17 cellular contexts compared by ENCODE assay signal in genomic region chr15:71755571-71755970, GRCh38. TPM values are rescaled to one million over a fixed set of nuclear protein-coding genes. Genes with fewer than 3 reads are reported as not detected.
DNase-seq lines count a peak whose midpoint lies in the region; ATAC-seq, FAIRE-seq and TF ChIP-seq lines count a peak whose summit lies in the region.
"Had no signal": no experiment of that assay in that cellular context is flagged by ENCODE, and none has a peak within 500 bp of the region (broad histone marks: within the 10 kb centered on the region; RNA-seq: fewer than 3 reads in every experiment).

No MANE protein-coding gene starts in this region.

- FAIRE-seq in endothelial cell of umbilical vein (lab: Jason Lieb, UNC) = no peak
- FAIRE-seq: GM19239, H54 had no signal

- H3K4me3 ChIP-seq in endothelial cell of umbilical vein (replicated peaks in 1 of 3; ENCODE audit: insufficient read depth in 1 of 3, low read depth in 1 of 3, low read length in 3 of 3) (no peak overlapping the region), mucosa of rectum (ENCODE audit: low read length in 2 of 2) (no peak overlapping the region), GM23248 (no peak overlapping the region)

- TF ChIP-seq POLR2A in endothelial cell of umbilical vein (IDR thresholded peaks at IDR 0.05; ENCODE audit: low read depth, low read length) = no peak

- peaks cover 33% of the 10 kb centered on the region for H3K4me1 ChIP-seq in endothelial cell of umbilical vein (ENCODE audit: control insufficient read depth, extremely low read depth, insufficient read depth, low read length)
- peaks cover 16 to 41% of the 10 kb centered on the region in 2 donors for H3K4me1 ChIP-seq in mucosa of rectum (ENCODE audit: control insufficient read depth in 2 of 2, insufficient read depth in 2 of 2, low read length in 2 of 2)
- H3K4me1 ChIP-seq in GM23248 (ENCODE audit: insufficient read depth) = peaks cover 19% of the 10 kb centered on the region

- H3K4me2 ChIP-seq in endothelial cell of umbilical vein (ENCODE audit: insufficient read depth, low read length) (no peak overlapping the region), GM23248 (ENCODE audit: unreplicated experiment) (no peak overlapping the region)

- in situ Hi-C loops in GM23248 (cut with MboI) = no loop called here

- peak; percentile 18 for DNase-seq in endothelial cell of umbilical vein (ENCODE audit: low read depth, low spot score)
- DNase-seq in GM23248 = no peak
- no peak for DNase-seq in SW 1271 (lab: John Stamatoyannopoulos, UW)
- DNase-seq: CD8-positive, alpha-beta T cell; COR-L47; DND-41; GF-D8 had no signal

- CTCF ChIA-PET in endothelial cell of umbilical vein (lab: Charles Lee) = interaction anchor here (1.0 to 6.1 kb wide), 3 partner anchors 24 to 49 kb away, joined by 3 to 235 read pairs (median 81); no protein-coding TSS in a partner anchor

- no peaks in the 10 kb centered on the region for H3K27me3 ChIP-seq in endothelial cell of umbilical vein (ENCODE audit: control insufficient read depth in 2 of 2, insufficient read depth in 2 of 2, low read length in 2 of 2)
- H3K27me3 ChIP-seq in mucosa of rectum (ENCODE audit: control insufficient read depth in 2 of 2, insufficient read depth in 2 of 2, low read length in 2 of 2) = no peaks in the 10 kb centered on the region
- H3K27me3 ChIP-seq in GM23248 (replicated peaks; ENCODE audit: insufficient read depth) = no peaks in the 10 kb centered on the region

- intact Hi-C loops in endothelial cell of umbilical vein (cut with micrococcal nuclease) = no loop called here

- H2AFZ ChIP-seq in endothelial cell of umbilical vein (ENCODE audit: low read depth, low read length) (no peak overlapping the region), GM23248 (no peak overlapping the region)

- no peaks in the 10 kb centered on the region for H3K9me1 ChIP-seq in endothelial cell of umbilical vein (replicated peaks; ENCODE audit: control insufficient read depth, extremely low read depth, insufficient read depth, low read length)

- TF ChIP-seq CTCF in VCaP (conservative IDR thresholded peaks at IDR 0.05) (no peak), endothelial cell of umbilical vein (IDR thresholded peaks at IDR 0.05; ENCODE audit: extremely low read depth in 1 of 2, insufficient read depth in 1 of 2, low read depth in 1 of 2, low read length in 2 of 2) (no peak)

- ATAC-seq in GM21526 (IDR thresholded peaks at IDR 0.05; ENCODE audit: low FRiP score, unreplicated experiment) (no peak), GM21528 (IDR thresholded peaks at IDR 0.05; ENCODE audit: low FRiP score, unreplicated experiment) (no peak)
- ATAC-seq: CD8-positive, alpha-beta T cell; HCT116 had no signal

- no peaks in the 10 kb centered on the region for H3K9me2 ChIP-seq in GM23248 (ENCODE audit: insufficient read depth)

- no TSS peak for BruUV-seq in endothelial cell of umbilical vein (replicated peaks; lab: Mats Ljungman, UMichigan)

- H4K20me1 ChIP-seq in endothelial cell of umbilical vein (replicated peaks; ENCODE audit: control insufficient read depth, extremely low read depth, insufficient read depth, low read length) = no peaks in the 10 kb centered on the region
- H4K20me1 ChIP-seq in GM23248 (ENCODE audit: insufficient read depth) = no peaks in the 10 kb centered on the region

- no peaks in the 10 kb centered on the region for H3K36me3 ChIP-seq in endothelial cell of umbilical vein (ENCODE audit: control insufficient read depth in 2 of 2, extremely low read depth in 1 of 2, insufficient read depth in 2 of 2, low read length in 2 of 2)
- H3K36me3 ChIP-seq in mucosa of rectum (ENCODE audit: control insufficient read depth in 2 of 2, insufficient read depth in 2 of 2, low read length in 2 of 2) = no peaks in the 10 kb centered on the region
- no peaks in the 10 kb centered on the region; the same call in 1 of the 2 replicates for H3K36me3 ChIP-seq in GM23248 (ENCODE audit: low read depth)

- 55 to 76% methylated on average over 1 of the region's 1 CpG for WGBS in GM23248 (ENCODE audit: low coverage in 1 of 2, low lambda C conversion rate in 2 of 2, missing lambda C conversion rate in 2 of 2), 2 experiments

- H3K9me3 ChIP-seq in endothelial cell of umbilical vein (replicated peaks; ENCODE audit: control insufficient read depth, insufficient read depth, low read length) (peaks cover 4% of the 10 kb centered on the region), mucosa of rectum (ENCODE audit: control insufficient read depth in 2 of 2, low read length in 2 of 2) (no peaks in the 10 kb centered on the region), GM23248 (ENCODE audit: low read depth) (no peaks in the 10 kb centered on the region)

- dilution Hi-C loops in endothelial cell of umbilical vein (cut with MboI; ENCODE audit: extremely low pct_ligation_motif_present, low sequenced_read_pairs) = no loop called here

- H3K9ac ChIP-seq in endothelial cell of umbilical vein (replicated peaks; ENCODE audit: extremely low read depth, insufficient read depth, low read length) (no peak overlapping the region), mucosa of rectum (ENCODE audit: low read depth in 1 of 2, low read length in 2 of 2) (peak overlapping the region in 1 of 2 donors; percentile 20), GM23248 (no peak overlapping the region)

- peak overlapping the region; percentile 26; the same call in 1 of the 2 replicates for H3K27ac ChIP-seq in VCaP
- no peak overlapping the region for H3K27ac ChIP-seq in endothelial cell of umbilical vein (ENCODE audit: insufficient read depth, low read depth, low read length)
- peak overlapping the region; percentile 13 to 66 for H3K27ac ChIP-seq in mucosa of rectum (ENCODE audit: low read depth in 2 of 2, low read length in 2 of 2)
- no peak overlapping the region for H3K27ac ChIP-seq in GM23248

- H3K79me2 ChIP-seq in endothelial cell of umbilical vein (ENCODE audit: control insufficient read depth, insufficient read depth, low read length) (no peaks in the 10 kb centered on the region), GM23248 (ENCODE audit: insufficient read depth) (no peaks in the 10 kb centered on the region)

- POLR2A ChIA-PET in endothelial cell of umbilical vein (lab: Charles Lee) = no interaction called here

- peaks cover 25% of the 10 kb centered on the region for H3F3A ChIP-seq in GM23248 (ENCODE audit: insufficient read depth)

TF ChIP-seq in endothelial cell of umbilical vein, 7 proteins besides CTCF, POLR2A, EP300 and RAD21:
- no peak for TF ChIP-seq JUN (IDR thresholded peaks at IDR 0.05; ENCODE audit: borderline replicate concordance, insufficient read depth, insufficient read length, low read depth)

RNA-seq across cellular contexts. Expression of gene NR2E3, which starts 54.8 kb away (rescaled TPM):
- 0.25 and 0.38 TPM in 2 replicates for total RNA-seq in endothelial cell of umbilical vein
- polyA plus RNA-seq in endothelial cell of umbilical vein (0.03 and 0.04 TPM in 2 replicates), GM23248 (2016; fragmentation: Nextera tagmentation; extraction: Ambion mirVana) (0.15 and 0.65 TPM in 2 replicates)
- polyA plus RNA-seq in endothelial cell of umbilical vein (2011; cell fraction: cytosol; rRNA removed) = 0.03 TPM in 1 of 2 replicates, not detected in the other
- polyA plus RNA-seq in endothelial cell of umbilical vein (2011; cell fraction: nucleus; rRNA removed) = 0.37 and 0.42 TPM in 2 replicates
- 0.10 and 0.50 TPM in 2 replicates for polyA plus RNA-seq in endothelial cell of umbilical vein (2012)
- polyA minus RNA-seq in endothelial cell of umbilical vein = 0.15 TPM in 1 of 2 replicates, not detected in the other
- polyA minus RNA-seq in endothelial cell of umbilical vein (2011; cell fraction: cytosol; rRNA and poly(A)+ RNA removed) = not detected
- 1.1 and 2.3 TPM in 2 replicates for polyA minus RNA-seq in endothelial cell of umbilical vein (2011; cell fraction: nucleus; rRNA and poly(A)+ RNA removed)
- not detected in 2 replicates for total RNA-seq in GM23248 (2014; rRNA removed; shearing (Covaris generic))
- total RNA-seq: A673; CD8-positive, alpha-beta T cell had no signal
- polyA plus RNA-seq: BJ, CD14-positive monocyte had no signal

Comparison
In these comparisons a context has a peak if more than half of its experiments do, and no peak if none do; other contexts are left out.
1. H3K27ac ChIP-seq: peak in VCaP (single experiment) and mucosa of rectum (2 of 2); none in endothelial cell of umbilical vein (single experiment) and GM23248 (single experiment).